Comparison of ENCODE assay signal across 8 cellular contexts in genomic region chrX:129984196-129984962, GRCh38. TPM values are rescaled to one million over a fixed set of nuclear protein-coding genes. Genes with fewer than 3 reads are reported as not detected.
DNase-seq lines count a peak whose midpoint lies in the region; ATAC-seq, FAIRE-seq and TF ChIP-seq lines count a peak whose summit lies in the region.

No MANE protein-coding gene starts in this region.

- peak; percentile 21 for DNase-seq in OCI-M1 (lab: John Stamatoyannopoulos, UW)
- DNase-seq in adrenal gland = peak; percentile 28 to 49 (median 40)
- DNase-seq in keratinocyte (ENCODE audit: low read depth, low spot score) = no peak
- DNase-seq in stimulated activated naive CD4-positive, alpha-beta T cell (lab: John Stamatoyannopoulos, UW) = peak in 5 of 6 experiments; percentile 18 to 50 (median 20)
- no peak for DNase-seq in MV-4-11 (lab: John Stamatoyannopoulos, UW)

- H2AFZ ChIP-seq in keratinocyte (ENCODE audit: control insufficient read depth, low read length) = peak overlapping the region; percentile 10

- H3K36me3 ChIP-seq in adrenal gland (replicated peaks in 1 of 2) = no peaks in the 10 kb centered on the region
- H3K36me3 ChIP-seq in keratinocyte (ENCODE audit: control insufficient read depth in 2 of 2, extremely low read depth in 1 of 2, insufficient read depth in 2 of 2, low read length in 2 of 2) = no peaks in the 10 kb centered on the region

- peak overlapping the region; percentile 28 for H3K9ac ChIP-seq in keratinocyte (ENCODE audit: control insufficient read depth, extremely low read depth, insufficient read depth, low read length)

- H3K27me3 ChIP-seq in adrenal gland = no peaks in the 10 kb centered on the region
- H3K27me3 ChIP-seq in keratinocyte (ENCODE audit: control insufficient read depth, extremely low read depth, insufficient read depth, low read length) = no peaks in the 10 kb centered on the region

- no peaks in the 10 kb centered on the region for H3K79me2 ChIP-seq in keratinocyte (ENCODE audit: control insufficient read depth, insufficient read depth, low read length)

- peak overlapping the region; percentile 75 for H3K4me2 ChIP-seq in keratinocyte (ENCODE audit: control insufficient read depth, extremely low read depth, insufficient read depth, low read depth, low read length)

- 1 to 61% (median 18%) methylated on average over 18 to 44 of the region's 63 CpGs for WGBS in adrenal gland, 4 donors

- H3K27ac ChIP-seq in adrenal gland (peak overlapping the region in 1 of 5 donors; percentile 55), keratinocyte (ENCODE audit: control insufficient read depth, insufficient read depth, low read length) (no peak overlapping the region)

- H3K9me3 ChIP-seq in adrenal gland (replicated peaks in 1 of 3) (no peaks in the 10 kb centered on the region), keratinocyte (ENCODE audit: control insufficient read depth, low read depth, low read length) (no peaks in the 10 kb centered on the region)

- peaks cover 0 to 7% of the 10 kb centered on the region in 2 donors for H3K4me1 ChIP-seq in adrenal gland (replicated peaks in 1 of 2)
- no peaks in the 10 kb centered on the region for H3K4me1 ChIP-seq in keratinocyte (ENCODE audit: control insufficient read depth, extremely low read depth, insufficient read depth, low read length)

- dilution Hi-C loops in keratinocyte (cut with MboI; ENCODE audit: extremely low pct_ligation_motif_present, low sequenced_read_pairs) = no loop called here

- no peaks in the 10 kb centered on the region for H4K20me1 ChIP-seq in keratinocyte (ENCODE audit: control insufficient read depth, extremely low read depth, insufficient read depth, low read length)

- no peak for FAIRE-seq in keratinocyte (lab: Jason Lieb, UNC)

- no peak for ATAC-seq in HG03159 (IDR thresholded peaks at IDR 0.05; ENCODE audit: unreplicated experiment)
- no peak for ATAC-seq in GM18861 (IDR thresholded peaks at IDR 0.05; ENCODE audit: unreplicated experiment)

- TF ChIP-seq POLR2A in adrenal gland (IDR thresholded peaks at IDR 0.05) = no peak

- H3K9me1 ChIP-seq in keratinocyte (ENCODE audit: control insufficient read depth, extremely low read depth, insufficient read depth, low read length) = no peaks in the 10 kb centered on the region

- TF ChIP-seq CTCF in GM12875 (IDR thresholded peaks at IDR 0.05; ENCODE audit: borderline replicate concordance, insufficient read depth, low read depth, low read length) = no peak
- no peak for TF ChIP-seq CTCF in adrenal gland (IDR thresholded peaks at IDR 0.05)
- no peak for TF ChIP-seq CTCF in keratinocyte (optimal IDR thresholded peaks at IDR 0.05 in 1 of 3, IDR thresholded peaks at IDR 0.05 in 1 of 3, conservative IDR thresholded peaks at IDR 0.05 in 1 of 3; ENCODE audit: extremely low read depth in 1 of 3, insufficient read depth in 2 of 3, low read length in 3 of 3)

- peak overlapping the region; percentile 56 for H3K4me3 ChIP-seq in GM12875 (ENCODE audit: low read depth, low read length)
- H3K4me3 ChIP-seq in adrenal gland = peak overlapping the region in 1 of 4 donors; percentile 32
- peak overlapping the region; percentile 47 to 60 (median 57) for H3K4me3 ChIP-seq in keratinocyte (ENCODE audit: control insufficient read depth in 2 of 3, extremely low read depth in 1 of 3, insufficient read depth in 2 of 3, low read depth in 1 of 3, low read length in 3 of 3)

- intact Hi-C loops in adrenal gland (cut with DNase I) = loop anchor here in 1 of 2 donors (5.0 kb wide), 1 partner anchor 38 kb away; no protein-coding TSS in a partner anchor

RNA-seq across cellular contexts. Expression of gene BCORL1, which starts 1.9 kb away (rescaled TPM):
- total RNA-seq in adrenal gland = 10 to 100 TPM in 4 of 8 donors, 1 to 10 TPM in 4; 4.2 to 18.5 (median 10.2) TPM
- polyA plus RNA-seq in adrenal gland = 1 to 10 TPM; 2.8 to 8.4 (median 5.5) TPM
- polyA plus RNA-seq in keratinocyte = 0.41 to 1.2 TPM (median 0.54 TPM) in 3 replicates
- 2.3 TPM for polyA plus RNA-seq in keratinocyte (2011; ENCODE audit: low read depth)
- 0.69 and 1.2 TPM in 2 replicates for polyA plus RNA-seq in keratinocyte (2011; cell fraction: cytosol; rRNA removed)
- polyA plus RNA-seq in keratinocyte (2011; cell fraction: nucleus; rRNA removed) = 5.5 and 7.2 TPM in 2 replicates
- polyA plus RNA-seq in keratinocyte (2012; ENCODE audit: low replicate concordance) = 2.5 and 3.5 TPM in 2 replicates
- polyA minus RNA-seq in keratinocyte = 1.7 to 8.2 TPM (median 1.9 TPM) in 3 replicates
- polyA minus RNA-seq in keratinocyte (2011; cell fraction: cytosol; rRNA and poly(A)+ RNA removed) = 2.5 TPM
- 3.8 and 7.0 TPM in 2 replicates for polyA minus RNA-seq in keratinocyte (2011; cell fraction: nucleus; rRNA and poly(A)+ RNA removed)

Comparison
In these comparisons a context has a peak if more than half of its experiments do, and no peak if none do; other contexts are left out.
1. DNase-seq: peak in OCI-M1 (single experiment), adrenal gland (7 of 7) and stimulated activated naive CD4-positive, alpha-beta T cell (5 of 6); none in keratinocyte (single experiment) and MV-4-11 (single experiment).